26 cellular contexts compared by ENCODE assay signal in the genomic region with DNA sequence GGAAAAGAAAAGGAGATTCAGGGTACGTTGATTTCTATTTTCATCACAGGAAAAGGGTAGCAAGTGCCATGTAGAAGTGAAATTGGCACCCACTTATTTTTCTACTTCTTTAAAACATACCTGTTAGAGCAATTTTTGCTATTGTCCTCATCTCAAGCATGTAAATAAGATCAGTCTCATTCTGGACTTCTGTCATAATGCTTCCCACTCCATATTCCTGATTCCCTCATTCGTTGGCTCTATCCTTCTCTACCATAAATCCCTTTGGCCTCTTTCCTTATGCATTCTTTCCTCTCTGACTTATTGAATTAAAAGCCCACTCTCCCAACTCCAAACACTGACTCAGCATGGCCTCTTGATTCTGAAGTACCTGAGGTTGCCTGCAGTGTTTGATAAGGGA.
"Had no signal": no experiment of that assay in that cellular context is flagged by ENCODE, and none has a peak within 500 bp of the region (broad histone marks: within the 10 kb centered on the region; RNA-seq: fewer than 3 reads in every experiment).

No MANE protein-coding gene starts in this region.

- H3K4me3 ChIP-seq: left ventricle myocardium inferior, lung, mucosa of descending colon, ovary, right atrium auricular region, right lobe of liver, smooth muscle cell, tibial nerve, uterus had no signal

- H3K27ac ChIP-seq: left ventricle myocardium inferior, ovary, right atrium auricular region, right lobe of liver, tibial nerve, uterus had no signal

- H3K4me3 Mint-ChIP-seq: immature natural killer cell; naive thymus-derived CD4-positive, alpha-beta T cell; natural killer cell treated with Interleukin-12 subunit alpha and Interleukin-12 subunit beta and Interleukin-15 and Interleukin-18, amount 100 ng/mL, for 72 hours; stimulated activated memory B cell treated with anti-CD40 and anti-IgM and Interleukin-4, amounts not matched to agents 10 μg/mL and 1 μg/mL and 100 μg/mL, for 72 hours; stimulated activated naive CD8-positive, alpha-beta T cell treated with anti-CD3 and anti-CD28 coated beads, Interleukin-15, amount 100 ng/mL, for 72 hours; type B pancreatic cell had no signal

- ATAC-seq: left colon; mucosa of descending colon; naive thymus-derived CD4-positive, alpha-beta T cell; natural killer cell treated with Interleukin-12 subunit alpha and Interleukin-12 subunit beta and Interleukin-15 and Interleukin-18, amount 100 ng/mL, for 72 hours; stimulated activated memory B cell treated with anti-CD40 and anti-IgM and Interleukin-4, amounts not matched to agents 10 μg/mL and 1 μg/mL and 100 μg/mL, for 72 hours; stimulated activated naive CD8-positive, alpha-beta T cell treated with anti-CD3 and anti-CD28 coated beads, Interleukin-15, amount 100 ng/mL, for 72 hours had no signal

- H3K27ac Mint-ChIP-seq: immature natural killer cell; naive thymus-derived CD4-positive, alpha-beta T cell; natural killer cell treated with Interleukin-12 subunit alpha and Interleukin-12 subunit beta and Interleukin-15 and Interleukin-18, amount 100 ng/mL, for 72 hours; progenitor cell of endocrine pancreas; stimulated activated memory B cell treated with anti-CD40 and anti-IgM and Interleukin-4, amounts not matched to agents 10 μg/mL and 1 μg/mL and 100 μg/mL, for 72 hours; stimulated activated naive CD8-positive, alpha-beta T cell treated with anti-CD3 and anti-CD28 coated beads, Interleukin-15, amount 100 ng/mL, for 72 hours; type B pancreatic cell had no signal

- H3K27me3 ChIP-seq: ovary, right atrium auricular region, tibial nerve, uterus had no signal

- H3K4me1 Mint-ChIP-seq: immature natural killer cell; naive thymus-derived CD4-positive, alpha-beta T cell; stimulated activated memory B cell treated with anti-CD40 and anti-IgM and Interleukin-4, amounts not matched to agents 10 μg/mL and 1 μg/mL and 100 μg/mL, for 72 hours; stimulated activated naive CD8-positive, alpha-beta T cell treated with anti-CD3 and anti-CD28 coated beads, Interleukin-15, amount 100 ng/mL, for 72 hours had no signal

- H3K9me3 Mint-ChIP-seq: type B pancreatic cell had no signal

- H3K4me2 ChIP-seq: smooth muscle cell had no signal

- DNase-seq: hypothalamus; immature natural killer cell; kidney; left colon; left ventricle myocardium inferior; midbrain; mucosa of descending colon; naive thymus-derived CD4-positive, alpha-beta T cell; ovary; right lobe of liver; stimulated activated CD4-positive, alpha-beta T cell treated with anti-CD3 and anti-CD28 coated beads, Interleukin-1b, Interleukin-23, amount 100 ng/mL, for 48 hours; stimulated activated CD4-positive, alpha-beta T cell treated with anti-CD3 and anti-CD28 coated beads, Interleukin-2, amount 100 ng/mL, for 48 hours; stimulated activated CD4-positive, alpha-beta T cell treated with anti-CD3 and anti-CD28 coated beads, Interleukin-4, amount 100 ng/mL, for 4 hours; stimulated activated CD8-positive, alpha-beta memory T cell treated with anti-CD3 and anti-CD28 coated beads, Interleukin-4, amount 100 ng/mL, for 48 hours; stimulated activated naive CD4-positive, alpha-beta T cell treated with Interleukin-2 at 50 U/mL for 16 hours; stimulated activated naive CD8-positive, alpha-beta T cell treated with anti-CD3 and anti-CD28 coated beads, Interleukin-15, amount 100 ng/mL, for 72 hours; substantia nigra; uterus had no signal

- H3K36me3 Mint-ChIP-seq: immature natural killer cell; naive thymus-derived CD4-positive, alpha-beta T cell; stimulated activated memory B cell treated with anti-CD40 and anti-IgM and Interleukin-4, amounts not matched to agents 10 μg/mL and 1 μg/mL and 100 μg/mL, for 72 hours; type B pancreatic cell had no signal

- H3K27me3 Mint-ChIP-seq: naive thymus-derived CD4-positive, alpha-beta T cell; natural killer cell treated with Interleukin-12 subunit alpha and Interleukin-12 subunit beta and Interleukin-15 and Interleukin-18, amount 100 ng/mL, for 72 hours; progenitor cell of endocrine pancreas; stimulated activated memory B cell treated with anti-CD40 and anti-IgM and Interleukin-4, amounts not matched to agents 10 μg/mL and 1 μg/mL and 100 μg/mL, for 72 hours; stimulated activated naive CD8-positive, alpha-beta T cell treated with anti-CD3 and anti-CD28 coated beads, Interleukin-15, amount 100 ng/mL, for 72 hours; type B pancreatic cell had no signal

- H3K4me1 ChIP-seq: left ventricle myocardium inferior, right atrium auricular region, right lobe of liver, tibial nerve, uterus had no signal

- H3K36me3 ChIP-seq: left ventricle myocardium inferior, ovary, right atrium auricular region, right lobe of liver, tibial nerve, uterus had no signal
